In the genomic region with DNA sequence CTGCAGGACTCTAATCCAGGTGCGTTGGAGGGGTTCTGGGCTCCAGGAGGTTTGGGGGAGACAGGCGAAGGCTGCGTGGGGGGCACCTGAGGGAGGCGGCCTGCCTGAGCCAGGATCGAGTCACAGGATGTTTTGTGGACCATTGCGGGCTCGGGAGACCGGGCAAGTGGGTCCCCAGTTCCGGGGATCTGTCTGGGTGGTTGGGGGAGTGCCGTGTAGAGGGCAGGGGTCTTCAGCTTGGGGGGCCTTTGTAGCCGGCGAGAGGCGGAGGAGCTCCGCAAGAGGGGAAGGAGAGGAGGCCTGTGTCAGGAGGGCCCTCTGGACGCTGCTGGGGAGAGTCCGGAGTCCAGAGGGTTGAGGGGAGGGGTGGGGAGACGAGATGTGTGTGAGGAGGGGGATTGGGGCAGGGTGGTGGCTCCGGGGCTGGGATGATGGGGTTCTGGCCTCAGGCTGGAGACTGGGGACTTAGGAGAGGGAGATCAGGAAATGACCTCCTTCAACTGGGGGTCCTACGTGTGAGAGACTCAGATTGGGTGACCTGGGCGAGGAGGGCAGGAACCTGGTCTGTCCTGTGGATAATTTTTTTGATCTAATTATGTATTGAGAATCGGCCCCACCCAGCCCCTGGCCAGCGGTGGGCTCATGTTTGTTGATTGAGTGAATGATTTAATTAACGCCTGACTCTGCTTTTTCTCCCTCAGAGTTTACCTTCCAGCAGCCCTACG, we compare ENCODE assay signal across 8 cellular contexts. TPM values are rescaled to one million over a fixed set of nuclear protein-coding genes. Genes with fewer than 3 reads are reported as not detected.
DNase-seq lines count a peak whose midpoint lies in the region; ATAC-seq and TF ChIP-seq lines count a peak whose summit lies in the region.

No MANE protein-coding gene starts in this region.

- peak overlapping the region; percentile 96 for H3K14ac ChIP-seq in IMR-90 (replicated peaks; ENCODE audit: low read depth, low read length)

- H3K4me2 ChIP-seq in BLaER1, result peak overlapping the region; percentile 97
- H3K4me2 ChIP-seq in IMR-90 (ENCODE audit: low read depth, low read length), result peak overlapping the region; percentile 98

- peaks cover 6 to 17% of the 10 kb centered on the region in 2 donors for H3K4me1 Mint-ChIP-seq in natural killer cell treated with Interleukin-12 subunit alpha and Interleukin-12 subunit beta and Interleukin-15 and Interleukin-18, amount 100 ng/mL, for 72 hours (ENCODE audit: low read depth in 2 of 2)

- H2BK20ac ChIP-seq in IMR-90 (ENCODE audit: low read depth, low read length), result no peak overlapping the region

- H3K27ac ChIP-seq in BLaER1 (peak overlapping the region; percentile 90), IMR-90 (ENCODE audit: insufficient read depth, low read length) (peak overlapping the region; percentile 80), coronary artery (peak overlapping the region; percentile 2 to 87)

- H3K36me3 ChIP-seq in BLaER1, result peaks cover 33% of the 10 kb centered on the region
- H3K36me3 ChIP-seq in IMR-90 (ENCODE audit: control insufficient read depth, insufficient read depth, low read length), result peaks cover 11% of the 10 kb centered on the region

- H2AK9ac ChIP-seq in IMR-90 (replicated peaks; ENCODE audit: low read depth, low read length, poor library complexity), result peak overlapping the region; percentile 89

- POLR2A ChIA-PET in IMR-90 (lab: Charles Lee; ENCODE audit: unreplicated experiment), result interaction anchor here (0.6 to 0.7 kb wide), 4 partner anchors 87 to 875 kb away, joined by 3 to 10 read pairs (median 3); no protein-coding TSS in a partner anchor

- ATAC-seq in IMR-90 (ENCODE audit: low read depth), result peak; percentile 2
- ATAC-seq in natural killer cell treated with Interleukin-12 subunit alpha and Interleukin-12 subunit beta and Interleukin-15 and Interleukin-18, amount 100 ng/mL, for 72 hours, result peak in 1 of 2 donors; percentile 19
- ATAC-seq in GM19328 (IDR thresholded peaks at IDR 0.05; ENCODE audit: unreplicated experiment), result no peak

- H3K4ac ChIP-seq in IMR-90 (ENCODE audit: low read depth, low read length), result peak overlapping the region; percentile 93

- H4K91ac ChIP-seq in IMR-90 (ENCODE audit: insufficient read depth, low read depth, low read length), result peak overlapping the region; percentile 94

- H2BK120ac ChIP-seq in IMR-90 (ENCODE audit: low read depth, low read length), result peak overlapping the region; percentile 76

- peak overlapping the region; percentile 98 for H2AK5ac ChIP-seq in IMR-90 (ENCODE audit: low read depth, low read length)

- CTCF ChIA-PET in IMR-90 (lab: Yijun Ruan, JAX), result interaction anchor here (2.2 kb wide), 1 partner anchor 88 kb away, joined by 17 read pairs; no protein-coding TSS in a partner anchor

- BruUV-seq in IMR-90 (replicated peaks; lab: Mats Ljungman, UMichigan), result no TSS peak

- no peak for TF ChIP-seq RAD21 in IMR-90 (IDR thresholded peaks at IDR 0.05; ENCODE audit: low read length)

- WGBS in IMR-90 (ENCODE audit: extremely low coverage in 2 of 2, insufficient read length in 1 of 2), 2 experiments, result 2% methylated on average over 11 of the region's 24 CpGs; no CpG with 5 or more reads in 1 of the 2 experiments

- in situ Hi-C loops in IMR-90 (cut with MboI; ENCODE audit: low sequenced_read_pairs), result loop anchor here (5.0 kb wide), 2 partner anchors 89 to 194 kb away; no protein-coding TSS in a partner anchor

- peak overlapping the region; percentile 89 for H3K23ac ChIP-seq in IMR-90 (ENCODE audit: low read depth, low read length)

- H4K20me1 ChIP-seq in BLaER1 (peaks cover 33% of the 10 kb centered on the region; the same call in 1 of the 2 replicates), IMR-90 (ENCODE audit: insufficient read depth, low read length) (peaks cover 7% of the 10 kb centered on the region)

- peaks cover 85% of the 10 kb centered on the region for H3K4me1 ChIP-seq in BLaER1
- H3K4me1 ChIP-seq in IMR-90 (ENCODE audit: control insufficient read depth, insufficient read depth, low read length), result peaks cover 30% of the 10 kb centered on the region

- H3K9me1 ChIP-seq in IMR-90 (ENCODE audit: insufficient read depth, low read length), result peaks cover 10% of the 10 kb centered on the region

- peak overlapping the region; percentile 83 for H2BK5ac ChIP-seq in IMR-90 (ENCODE audit: low read depth, low read length, poor library complexity, severe bottlenecking)

- H4K8ac ChIP-seq in IMR-90 (ENCODE audit: low read depth in 2 of 2, low read length in 2 of 2), result peak overlapping the region; percentile 41 to 71; a peak in 2 of 4 replicates

- H3K9me3 Mint-ChIP-seq in natural killer cell treated with Interleukin-12 subunit alpha and Interleukin-12 subunit beta and Interleukin-15 and Interleukin-18, amount 100 ng/mL, for 72 hours, result no peaks in the 10 kb centered on the region

- TF ChIP-seq CTCF in IMR-90 (conservative IDR thresholded peaks at IDR 0.05; ENCODE audit: low read depth, low read length) (no peak), coronary artery (IDR thresholded peaks at IDR 0.05) (no peak)

- peak overlapping the region; percentile 45; the same call in 1 of the 2 replicates for H3K18ac ChIP-seq in IMR-90 (ENCODE audit: low read depth, low read length)

- no peaks in the 10 kb centered on the region for H3K36me3 Mint-ChIP-seq in natural killer cell treated with Interleukin-12 subunit alpha and Interleukin-12 subunit beta and Interleukin-15 and Interleukin-18, amount 100 ng/mL, for 72 hours

- dilution Hi-C loops in IMR-90 (cut with HindIII; ENCODE audit: low sequenced_read_pairs, unreplicated experiment), result no loop called here

- H3K27ac Mint-ChIP-seq in natural killer cell treated with Interleukin-12 subunit alpha and Interleukin-12 subunit beta and Interleukin-15 and Interleukin-18, amount 100 ng/mL, for 72 hours, result no peak overlapping the region

- TF ChIP-seq POLR2A in IMR-90 (IDR thresholded peaks at IDR 0.05; ENCODE audit: low read depth, low read length), result no peak

- intact Hi-C loops in IMR-90 (cut with micrococcal nuclease), result loop anchor here (2.0 kb wide), 1 partner anchor 186 kb away; no protein-coding TSS in a partner anchor

- H3K27me3 ChIP-seq in BLaER1, result no peaks in the 10 kb centered on the region
- no peaks in the 10 kb centered on the region for H3K27me3 ChIP-seq in IMR-90 (ENCODE audit: control insufficient read depth, insufficient read depth, low read length)

- H3K56ac ChIP-seq in IMR-90 (ENCODE audit: extremely low read depth, insufficient read depth, low read length), result peak overlapping the region; percentile 70

- peaks cover 0 to 4% of the 10 kb centered on the region in 2 donors for H3K27me3 Mint-ChIP-seq in natural killer cell treated with Interleukin-12 subunit alpha and Interleukin-12 subunit beta and Interleukin-15 and Interleukin-18, amount 100 ng/mL, for 72 hours

- peak overlapping the region; percentile 10; the same call in 1 of the 2 replicates for H4K5ac ChIP-seq in IMR-90 (ENCODE audit: low read depth, low read length)

- no peak overlapping the region for H2BK15ac ChIP-seq in IMR-90 (ENCODE audit: low read depth, low read length)

- H3K79me1 ChIP-seq in IMR-90 (ENCODE audit: low read depth in 1 of 2, low read length in 2 of 2), result peaks cover 8 to 55% of the 10 kb centered on the region in 2 experiments; a peak in 3 of 4 replicates

- H3K4me3 ChIP-seq in BLaER1 (peak overlapping the region; percentile 78), IMR-90 (ENCODE audit: insufficient read depth, low read depth, low read length) (peak overlapping the region; percentile 92), coronary artery (peak overlapping the region; percentile 83)

- DNase-seq in IMR-90 (no peak), coronary artery (ENCODE audit: low spot score) (no peak), inferior parietal cortex (ENCODE audit: extremely low spot score) (no peak), medulla oblongata (ENCODE audit: extremely low spot score) (no peak), NCI-H1930 (lab: John Stamatoyannopoulos, UW) (no peak)
- no peak for DNase-seq in natural killer cell treated with Interleukin-12 subunit alpha and Interleukin-12 subunit beta and Interleukin-15 and Interleukin-18, amount 100 ng/mL, for 72 hours (ENCODE audit: low spot score)

- H3K9me3 ChIP-seq in BLaER1 (no peaks in the 10 kb centered on the region), IMR-90 (ENCODE audit: control insufficient read depth, insufficient read depth, low read length) (no peaks in the 10 kb centered on the region)

- H3K9ac ChIP-seq in BLaER1 (peak overlapping the region; percentile 94), IMR-90 (ENCODE audit: low read depth, low read length) (peak overlapping the region; percentile 93)

- peak overlapping the region; percentile 90 for H2AFZ ChIP-seq in IMR-90 (replicated peaks; ENCODE audit: low read length, poor library complexity)

- peak overlapping the region; percentile 42 for H3K4me3 Mint-ChIP-seq in natural killer cell treated with Interleukin-12 subunit alpha and Interleukin-12 subunit beta and Interleukin-15 and Interleukin-18, amount 100 ng/mL, for 72 hours

TF ChIP-seq in IMR-90, 13 proteins besides CTCF, POLR2A, EP300 and RAD21 (continues in another document):
- TF ChIP-seq BHLHE40 (IDR thresholded peaks at IDR 0.05; ENCODE audit: low read depth, low read length) (no peak), RFX5 (IDR thresholded peaks at IDR 0.05; ENCODE audit: low read depth, low read length) (no peak), ELK1 (IDR thresholded peaks at IDR 0.05; ENCODE audit: borderline replicate concordance, low read depth, low read length) (no peak)

RNA-seq across cellular contexts. Expression of gene SNAI1, which starts 0.5 kb away (rescaled TPM):
- total RNA-seq in IMR-90 (2012; rRNA removed), result 0.54 and 0.83 TPM in 2 replicates
- 13.7 and 14.9 TPM in 2 replicates for polyA plus RNA-seq in IMR-90 (2012; rRNA removed)
- 10.8 and 34.1 TPM in 2 replicates for polyA plus RNA-seq in IMR-90 (2012; cell fraction: cytosol; rRNA removed)
- polyA plus RNA-seq in IMR-90 (2012; cell fraction: nucleus; rRNA removed; ENCODE audit: low replicate concordance), result 54.0 and 64.7 TPM in 2 replicates
- 1 to 10 TPM in 1 of 2 donors, under 1 TPM in 1; 0.71 to 1.3 TPM for total RNA-seq in natural killer cell treated with Interleukin-12 subunit alpha and Interleukin-12 subunit beta and Interleukin-15 and Interleukin-18, amount 100 ng/mL, for 72 hours

RNA-seq across cellular contexts. Expression of gene RNF114, which starts 47.1 kb away (rescaled TPM):
- total RNA-seq in IMR-90 (2012; rRNA removed), result 44.6 and 49.7 TPM in 2 replicates
- 55.0 and 62.3 TPM in 2 replicates for polyA plus RNA-seq in IMR-90 (2012; rRNA removed)
- 122 and 166 TPM in 2 replicates for polyA plus RNA-seq in IMR-90 (2012; cell fraction: cytosol; rRNA removed)
- polyA plus RNA-seq in IMR-90 (2012; cell fraction: nucleus; rRNA removed; ENCODE audit: low replicate concordance), result 88.0 and 111 TPM in 2 replicates
- 10 to 100 TPM; 69.9 to 79.3 TPM for total RNA-seq in natural killer cell treated with Interleukin-12 subunit alpha and Interleukin-12 subunit beta and Interleukin-15 and Interleukin-18, amount 100 ng/mL, for 72 hours
